Comparison of ENCODE assay signal across 16 cellular contexts in genomic region chr2:204665244-204665643, GRCh38.
DNase-seq lines count a peak whose midpoint lies in the region; ATAC-seq, FAIRE-seq and TF ChIP-seq lines count a peak whose summit lies in the region.
"Had no signal": no experiment of that assay in that cellular context is flagged by ENCODE, and none has a peak within 500 bp of the region (broad histone marks: within the 10 kb centered on the region; RNA-seq: fewer than 3 reads in every experiment).

No MANE protein-coding gene starts in this region.

- no peak overlapping the region for H3K27ac Mint-ChIP-seq in CD4-positive, alpha-beta memory T cell
- H3K27ac Mint-ChIP-seq: activated CD4-positive, alpha-beta T cell treated with anti-CD3 and anti-CD28 coated beads, Interleukin-2, amount 10 ng/mL, durations not matched to agents 24 days and 14 days; CD4-positive, alpha-beta T cell; naive B cell had no signal

- 20% methylated on average over 1 of the region's 1 CpG for WGBS in SK-N-SH (ENCODE audit: low lambda C conversion rate)
- 63% methylated on average over 1 of the region's 1 CpG for WGBS in pancreas, 2 donors

- TF ChIP-seq RAD21 in SK-N-SH (IDR thresholded peaks at IDR 0.05; ENCODE audit: low read length): no peak

- no peak for FAIRE-seq in pancreas (lab: Jason Lieb, UNC)

- no peak for TF ChIP-seq EP300 in SK-N-SH (IDR thresholded peaks at IDR 0.05; ENCODE audit: borderline replicate concordance in 1 of 2, low read depth in 1 of 2, low read length in 1 of 2)

- no peaks in the 10 kb centered on the region for H3K4me1 Mint-ChIP-seq in CD4-positive, alpha-beta memory T cell
- H3K4me1 Mint-ChIP-seq: activated CD4-positive, alpha-beta T cell treated with anti-CD3 and anti-CD28 coated beads, Interleukin-2, amount 10 ng/mL, durations not matched to agents 24 days and 14 days; naive B cell had no signal

- CTCF ChIA-PET in SK-N-SH (lab: Yijun Ruan, JAX): no interaction called here
- CTCF ChIA-PET in CD4-positive, alpha-beta memory T cell (lab: Charles Lee; ENCODE audit: partially characterized antibody): interaction anchor here (2.0 kb wide), 1 partner anchor 8 kb away, joined by 4 read pairs; no protein-coding TSS in a partner anchor

- peak; percentile 36 for DNase-seq in ELF-1 (ENCODE audit: low read depth, low spot score)
- no peak for DNase-seq in SK-N-SH
- DNase-seq in fibroblast of mammary gland (ENCODE audit: low read depth): peak; percentile 30
- DNase-seq in pancreas: no peak
- DNase-seq in CD4-positive, alpha-beta memory T cell: no peak
- DNase-seq in NCI-H2081 (lab: John Stamatoyannopoulos, UW): no peak
- no peak for DNase-seq in ecto neural progenitor cell (ENCODE audit: low spot score)
- DNase-seq: activated CD4-positive, alpha-beta T cell treated with anti-CD3 and anti-CD28 coated beads, Interleukin-2, amount 10 ng/mL, durations not matched to agents 24 days and 14 days; CD4-positive, alpha-beta T cell; gastrocnemius medialis; naive B cell; NCI-H1930; RPMI8226; stimulated activated CD4-positive, alpha-beta T cell treated with anti-CD3 and anti-CD28 coated beads, Interleukin-4, amount 100 ng/mL, for 4 hours; tibial artery had no signal

- peak overlapping the region; percentile 37 to 65; a peak in 2 of 4 replicates for H3K27ac ChIP-seq in SK-N-SH (ENCODE audit: low read depth in 2 of 2, low read length in 1 of 2)
- peak overlapping the region in 3 of 4 donors; percentile 3 to 58 (median 9) for H3K27ac ChIP-seq in pancreas
- no peak overlapping the region for H3K27ac ChIP-seq in CD4-positive, alpha-beta memory T cell (ENCODE audit: low read depth, low read length)
- H3K27ac ChIP-seq: gastrocnemius medialis had no signal

- H3K4me2 ChIP-seq in SK-N-SH: peak overlapping the region; percentile 58

- H3K27me3 Mint-ChIP-seq in CD4-positive, alpha-beta memory T cell: peaks cover 0 to 3% of the 10 kb centered on the region in 2 donors
- H3K27me3 Mint-ChIP-seq: CD4-positive, alpha-beta T cell; naive B cell had no signal

- no peak overlapping the region; the same call in 1 of the 2 replicates for H3K9ac ChIP-seq in SK-N-SH

- H3K36me3 ChIP-seq in SK-N-SH (replicated peaks in 1 of 2; ENCODE audit: control insufficient read depth in 1 of 2, insufficient read depth in 2 of 2, low read length in 1 of 2): no peaks in the 10 kb centered on the region
- no peaks in the 10 kb centered on the region for H3K36me3 ChIP-seq in pancreas
- no peaks in the 10 kb centered on the region for H3K36me3 ChIP-seq in CD4-positive, alpha-beta memory T cell (ENCODE audit: insufficient read depth, low read length)
- H3K36me3 ChIP-seq: gastrocnemius medialis, tibial artery had no signal

- peak in 1 of 4 donors; percentile 6 for ATAC-seq in pancreas
- no peak for ATAC-seq in GM18502 (IDR thresholded peaks at IDR 0.05; ENCODE audit: poor library complexity, unreplicated experiment)

- no peaks in the 10 kb centered on the region for H4K20me1 ChIP-seq in SK-N-SH (ENCODE audit: insufficient read depth)

- no peaks in the 10 kb centered on the region for H3K36me3 Mint-ChIP-seq in CD4-positive, alpha-beta memory T cell
- H3K36me3 Mint-ChIP-seq: naive B cell had no signal

- no peak overlapping the region for H3K4me3 Mint-ChIP-seq in CD4-positive, alpha-beta memory T cell
- H3K4me3 Mint-ChIP-seq: activated CD4-positive, alpha-beta T cell treated with anti-CD3 and anti-CD28 coated beads, Interleukin-2, amount 10 ng/mL, durations not matched to agents 24 days and 14 days; CD4-positive, alpha-beta T cell; naive B cell had no signal

- H3F3A ChIP-seq in SK-N-SH (replicated peaks; ENCODE audit: insufficient read depth): no peaks in the 10 kb centered on the region

- no peak overlapping the region for H2AFZ ChIP-seq in SK-N-SH (ENCODE audit: low read depth)

- TF ChIP-seq CTCF in SK-N-SH (IDR thresholded peaks at IDR 0.05) (no peak), fibroblast of mammary gland (conservative IDR thresholded peaks at IDR 0.05; ENCODE audit: control insufficient read depth, insufficient read depth, low read depth, low read length) (no peak), pancreas (IDR thresholded peaks at IDR 0.05) (no peak)

- no peaks in the 10 kb centered on the region for H3K79me2 ChIP-seq in SK-N-SH (ENCODE audit: insufficient read depth)

- H3K9me3 ChIP-seq in SK-N-SH (no peaks in the 10 kb centered on the region), pancreas (no peaks in the 10 kb centered on the region)
- no peaks in the 10 kb centered on the region for H3K9me3 ChIP-seq in CD4-positive, alpha-beta memory T cell (ENCODE audit: control insufficient read depth in 1 of 2, low read length in 2 of 2)
- H3K9me3 ChIP-seq: gastrocnemius medialis, tibial artery had no signal

- H3K27me3 ChIP-seq in SK-N-SH (ENCODE audit: insufficient read depth): no peaks in the 10 kb centered on the region
- H3K27me3 ChIP-seq in pancreas: no peaks in the 10 kb centered on the region
- H3K27me3 ChIP-seq in CD4-positive, alpha-beta memory T cell (ENCODE audit: insufficient read depth, low read length): no peaks in the 10 kb centered on the region
- H3K27me3 ChIP-seq: gastrocnemius medialis, tibial artery had no signal

- intact Hi-C loops in pancreas (cut with DNase I): no loop called here
- intact Hi-C loops in CD4-positive, alpha-beta memory T cell (cut with micrococcal nuclease): no loop called here

- no peaks in the 10 kb centered on the region for H3K9me2 ChIP-seq in SK-N-SH

- no peak overlapping the region for H3K4me3 ChIP-seq in SK-N-SH (ENCODE audit: low read depth in 2 of 2, low read length in 1 of 2)
- no peak overlapping the region for H3K4me3 ChIP-seq in fibroblast of mammary gland (ENCODE audit: control insufficient read depth, low read depth, low read length)
- no peak overlapping the region for H3K4me3 ChIP-seq in pancreas
- H3K4me3 ChIP-seq in CD4-positive, alpha-beta memory T cell (ENCODE audit: low read length in 2 of 2): no peak overlapping the region
- H3K4me3 ChIP-seq: gastrocnemius medialis, tibial artery had no signal

- POLR2A ChIA-PET in SK-N-SH (lab: Yijun Ruan, JAX): no interaction called here
- POLR2A ChIA-PET in CD4-positive, alpha-beta memory T cell (lab: Charles Lee; ENCODE audit: partially characterized antibody): no interaction called here

- H3K9me3 Mint-ChIP-seq in CD4-positive, alpha-beta memory T cell: peaks cover 0 to 2% (median 0%) of the 10 kb centered on the region in 8 donors
- H3K9me3 Mint-ChIP-seq: activated CD4-positive, alpha-beta T cell treated with anti-CD3 and anti-CD28 coated beads, Interleukin-2, amount 10 ng/mL, durations not matched to agents 24 days and 14 days; CD4-positive, alpha-beta T cell; naive B cell had no signal

- H3K4me1 ChIP-seq in SK-N-SH (ENCODE audit: control insufficient read depth in 1 of 2, insufficient read depth in 2 of 2, low read depth in 1 of 2, low read length in 1 of 2): peaks cover 2 to 10% of the 10 kb centered on the region in 2 experiments; a peak in 2 of 4 replicates
- H3K4me1 ChIP-seq in pancreas: peaks cover 5 to 17% (median 10%) of the 10 kb centered on the region in 3 donors
- no peaks in the 10 kb centered on the region for H3K4me1 ChIP-seq in CD4-positive, alpha-beta memory T cell (ENCODE audit: insufficient read depth, low read length)

TF ChIP-seq in SK-N-SH, 30 proteins besides CTCF, POLR2A, EP300 and RAD21:
- peak; percentile 28; the same call in 1 of the 2 replicates for TF ChIP-seq TCF12 (IDR thresholded peaks at IDR 0.05)
- no peak for TF ChIP-seq IRF3 (IDR thresholded peaks at IDR 0.05; ENCODE audit: low read depth, low read length)
- 0 out of 2 replicates have a peak, but pooled peaks have one; percentile 17 for TF ChIP-seq JUND (IDR thresholded peaks at IDR 0.05)
- TF ChIP-seq FOXM1 (IDR thresholded peaks at IDR 0.05; ENCODE audit: low read depth): no peak
- TF ChIP-seq FOSL2 (IDR thresholded peaks at IDR 0.05; ENCODE audit: borderline replicate concordance, low read depth): 0 out of 2 replicates have a peak, but pooled peaks have one; percentile 31
- TF ChIP-seq ELF1 (IDR thresholded peaks at IDR 0.05): no peak
- TF ChIP-seq TEAD4 (IDR thresholded peaks at IDR 0.05; ENCODE audit: borderline replicate concordance, insufficient read depth): 0 out of 2 replicates have a peak, but pooled peaks have one; percentile 45
- no peak for TF ChIP-seq RCOR1 (IDR thresholded peaks at IDR 0.05; ENCODE audit: low read length)

Comparison
In these comparisons a context has a peak if more than half of its experiments do, and no peak if none do; other contexts are left out.
1. DNase-seq: peak in ELF-1 (single experiment) and fibroblast of mammary gland (single experiment); none in SK-N-SH (single experiment), pancreas (0 of 6), CD4-positive, alpha-beta memory T cell (0 of 5), NCI-H2081 (0 of 2) and ecto neural progenitor cell (single experiment).